ENCODE assay signal across 8 cellular contexts in the genomic region with DNA sequence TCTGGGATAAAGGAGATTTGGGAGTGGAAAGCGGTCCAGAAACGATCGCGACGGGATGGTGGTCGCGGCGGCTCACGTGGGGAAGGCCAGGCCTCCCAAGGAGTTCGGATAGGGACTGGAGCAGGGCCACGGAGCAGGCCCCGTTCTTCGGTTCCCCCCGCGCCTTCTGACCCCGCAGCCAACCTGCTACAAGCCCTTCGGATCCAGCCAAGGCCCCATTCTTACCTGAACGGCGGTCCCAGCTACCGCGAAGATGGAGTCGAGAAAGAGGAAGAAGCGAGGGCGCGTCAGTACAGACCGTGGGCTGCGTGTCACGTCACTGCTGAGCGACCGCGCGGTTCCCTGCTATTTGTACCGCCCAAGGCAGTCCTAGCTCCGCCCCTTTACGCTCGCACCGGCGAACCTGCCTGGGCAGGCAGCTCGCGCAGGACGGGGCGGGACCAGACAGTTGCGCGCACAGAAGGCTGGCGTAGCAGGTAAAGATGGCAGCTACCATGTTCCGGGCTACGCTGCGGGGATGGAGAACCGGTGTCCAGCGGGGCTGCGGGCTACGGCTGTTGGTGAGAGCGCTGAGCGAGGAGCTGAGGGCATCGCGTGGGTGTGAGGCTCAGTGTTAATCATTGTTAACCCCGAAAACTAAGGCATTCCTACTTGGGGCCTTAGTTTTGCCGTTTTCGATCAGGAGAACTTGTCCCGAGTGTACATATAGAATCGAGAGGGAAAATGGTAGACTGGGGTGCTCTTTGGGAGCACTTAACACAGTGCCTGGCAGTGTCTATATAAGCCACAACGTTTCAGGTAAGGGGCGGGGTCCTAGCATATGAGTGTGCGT. TPM values are rescaled to one million over a fixed set of nuclear protein-coding genes. Genes with fewer than 3 reads are reported as not detected.
A peak's percentile ranks its signal among the peaks of the same experiment; 100 is the strongest.
DNase-seq lines count a peak whose midpoint lies in the region; ATAC-seq, FAIRE-seq and TF ChIP-seq lines count a peak whose summit lies in the region.

A gene (minus strand): TSS at position 270 of the 832 bp plus-strand sequence. CDS start 321 bp downstream, outside the sequence.
A gene (plus strand): TSS at position 457 of the 832 bp plus-strand sequence. CDS start 26 bp downstream, at position 483.

- peak within 1 kb of the TSS; percentile 84 to 96 (median 90) for H3K9ac ChIP-seq in H1 (replicated peaks in 1 of 4; ENCODE audit: extremely low read depth in 1 of 4, low read depth in 3 of 4, low read length in 3 of 4)
- peak within 1 kb of the TSS; percentile 95 for H3K9ac ChIP-seq in mesendoderm (ENCODE audit: low read length)

- peak; percentile 97 for TF ChIP-seq POLR2A in H1 (IDR thresholded peaks at IDR 0.05; ENCODE audit: control extremely low read depth in 1 of 2, low read depth in 2 of 2, low read length in 2 of 2)

- CTCF ChIA-PET in H1 (lab: Charles Lee; ENCODE audit: partially characterized antibody) = interaction anchor here (0.6 to 3.0 kb wide), 12 partner anchors 8 to 339 kb away, joined by 3 to 14 read pairs (median 4); a partner anchor contains a TSS

- H3K18ac ChIP-seq in H1 (ENCODE audit: extremely low read depth, low read length) (peak within 1 kb of the TSS; percentile 93), mesendoderm (ENCODE audit: low read length) (peak within 1 kb of the TSS; percentile 29)

- peaks cover 3% of the 10 kb centered on the region; the same call in 1 of the 2 replicates for H3K23me2 ChIP-seq in H1 (ENCODE audit: low read depth, low read length)

- TF ChIP-seq EP300 in H1 (IDR thresholded peaks at IDR 0.05; ENCODE audit: borderline replicate concordance in 1 of 2, low read depth in 2 of 2, low read length in 2 of 2) = no peak

- no peaks in the 10 kb centered on the region for H3K27me3 ChIP-seq in H1 (replicated peaks in 1 of 4; ENCODE audit: control insufficient read depth in 3 of 4, extremely low read depth in 1 of 4, insufficient read depth in 3 of 4, low read length in 3 of 4)
- no peaks in the 10 kb centered on the region for H3K27me3 ChIP-seq in mesendoderm (ENCODE audit: insufficient read depth, low read length, poor library complexity)

- H2BK5ac ChIP-seq in H1 (ENCODE audit: low read depth, low read length) = peak within 1 kb of the TSS; percentile 91
- peak within 1 kb of the TSS; percentile 21 for H2BK5ac ChIP-seq in mesendoderm (ENCODE audit: low read length)

- H3K4me1 ChIP-seq in H1 (replicated peaks in 1 of 4; ENCODE audit: control insufficient read depth in 3 of 4, insufficient read depth in 4 of 4, low read length in 3 of 4) (peaks cover 0 to 6% (median 1%) of the 10 kb centered on the region in 4 experiments; a peak in 5 of 7 replicates), mesendoderm (ENCODE audit: control insufficient read depth, low read depth, low read length) (peaks cover 4% of the 10 kb centered on the region)

- H4K20me1 ChIP-seq in H1 (replicated peaks in 1 of 2; ENCODE audit: control insufficient read depth in 1 of 2, insufficient read depth in 2 of 2, low read length in 2 of 2) = peaks cover 4 to 6% of the 10 kb centered on the region in 2 experiments

- POLR2A ChIA-PET in H1 (lab: Charles Lee; ENCODE audit: partially characterized antibody) = interaction anchor here (0.6 to 17.4 kb wide), 43 partner anchors 9 to 523 kb away, joined by 3 to 305 read pairs (median 4); a partner anchor contains a TSS

- peak within 1 kb of the TSS; percentile 29; the same call in 1 of the 2 replicates for H2AFZ ChIP-seq in H1 (ENCODE audit: low read length)

- H3K27ac ChIP-seq in H1 (ENCODE audit: low read depth, low read length) = peak within 1 kb of the TSS; percentile 87
- H3K27ac ChIP-seq in mesendoderm (ENCODE audit: low read depth, low read length) = peak within 1 kb of the TSS; percentile 31

- FAIRE-seq in HTR-8/SVneo (lab: Jason Lieb, UNC) = peak; percentile 97
- no peak for FAIRE-seq in H1 (lab: Jason Lieb, UNC)

- H3K23ac ChIP-seq in H1 (ENCODE audit: insufficient read length) (no peak within 1 kb of the TSS), mesendoderm (ENCODE audit: low read length) (no peak within 1 kb of the TSS)

- H4K8ac ChIP-seq in H1 (ENCODE audit: extremely low read depth, insufficient read depth, low read length) (peak within 1 kb of the TSS; percentile 99), mesendoderm (ENCODE audit: low read depth, low read length) (no peak within 1 kb of the TSS)

- no peak within 1 kb of the TSS for H3K14ac ChIP-seq in H1 (ENCODE audit: insufficient read length)

- no peak within 1 kb of the TSS; the same call in 1 of the 2 replicates for H2BK20ac ChIP-seq in H1 (ENCODE audit: low read length)

- H3K4me2 ChIP-seq in H1 (ENCODE audit: insufficient read depth in 1 of 2, low read depth in 2 of 2, low read length in 2 of 2) (peak within 1 kb of the TSS; percentile 76 to 89), mesendoderm (ENCODE audit: low read length) (peak within 1 kb of the TSS; percentile 89)

- peak; percentile 98 for DNase-seq in COLO668 (lab: John Stamatoyannopoulos, UW; ENCODE audit: unreplicated experiment)
- peak; percentile 96 for DNase-seq in HTR-8/SVneo (ENCODE audit: insufficient read length, low spot score)
- DNase-seq in NOMO-1 treated with dmso at 0.1 percent for 144 hours (lab: John Stamatoyannopoulos, UW; ENCODE audit: unreplicated experiment) = peak; percentile 99
- peak; percentile 92 to 96 (median 94) for DNase-seq in activated CD8-positive, alpha-beta memory T cell treated with anti-CD3 and anti-CD28 coated beads for 48 hours (ENCODE audit: low read depth in 2 of 3, low spot score in 2 of 3)
- peak; percentile 94 to 98 for DNase-seq in H1 (ENCODE audit: low read depth in 1 of 2, low spot score in 2 of 2)
- peak; percentile 98 for DNase-seq in mesendoderm
- peak; percentile 98 for DNase-seq in stimulated activated CD8-positive, alpha-beta memory T cell treated with anti-CD3 and anti-CD28 coated beads, Interleukin-15, amount 100 ng/mL, for 1 hour (ENCODE audit: low read depth)

- H2BK12ac ChIP-seq in H1 (ENCODE audit: low read depth, low read length) = 0 out of 2 replicates have a peak within 1 kb of the TSS, but pooled peaks have one; percentile 77

- H3K79me2 ChIP-seq in H1 (ENCODE audit: control insufficient read depth in 1 of 2, insufficient read depth in 2 of 2, low read length in 2 of 2) (peaks cover 6 to 38% of the 10 kb centered on the region in 2 experiments), mesendoderm (ENCODE audit: control insufficient read depth, insufficient read depth, low read length) (peaks cover 28% of the 10 kb centered on the region)

- H4K91ac ChIP-seq in H1 (replicated peaks; ENCODE audit: insufficient read length, low read length) = peak within 1 kb of the TSS; percentile 93

- ATAC-seq in GM21360 (IDR thresholded peaks at IDR 0.05; ENCODE audit: unreplicated experiment) = peak; percentile 46

- H2AK5ac ChIP-seq in H1 (ENCODE audit: low read depth, low read length) = 0 out of 2 replicates have a peak within 1 kb of the TSS, but pooled peaks have one; percentile 75
- H2AK5ac ChIP-seq in mesendoderm (ENCODE audit: low read length) = peak within 1 kb of the TSS; percentile 79

- H3K36me3 ChIP-seq in H1 (ENCODE audit: control insufficient read depth in 2 of 4, insufficient read depth in 4 of 4, low read length in 3 of 4) (peaks cover 16 to 54% (median 41%) of the 10 kb centered on the region in 4 experiments), mesendoderm (ENCODE audit: control insufficient read depth, insufficient read depth, low read length) (peaks cover 21% of the 10 kb centered on the region)

- H2BK120ac ChIP-seq in H1 (replicated peaks; ENCODE audit: low read depth, low read length) = peak within 1 kb of the TSS; percentile 69
- no peak within 1 kb of the TSS for H2BK120ac ChIP-seq in mesendoderm (ENCODE audit: low read depth, low read length)

- WGBS in H1 (ENCODE audit: extremely low coverage in 1 of 2, insufficient coverage in 1 of 2, insufficient read length in 1 of 2, insufficient replicate concordance in 2 of 2, low coverage in 1 of 2, low lambda C conversion rate in 2 of 2, missing lambda C conversion rate in 1 of 2), 2 experiments = 1% methylated on average over 64 of the region's 64 CpGs; no CpG with 5 or more reads in 1 of the 2 experiments
- no CpG with 5 or more reads among the region's 64 CpGs for WGBS in mesendoderm (ENCODE audit: extremely low coverage, insufficient coverage, low lambda C conversion rate)

- H3K4me3 ChIP-seq in H1 (ENCODE audit: extremely low read depth in 1 of 4, insufficient read depth in 2 of 4, low read depth in 3 of 4, low read length in 4 of 4) (peak within 1 kb of the TSS; percentile 80 to 98 (median 93)), mesendoderm (ENCODE audit: low read length) (peak within 1 kb of the TSS; percentile 98)

- no peak for TF ChIP-seq CTCF in H1 (IDR thresholded peaks at IDR 0.05; ENCODE audit: control extremely low read depth in 1 of 3, insufficient read depth in 1 of 3, low read depth in 1 of 3, low read length in 3 of 3)

- H3K9me3 ChIP-seq in H1 (ENCODE audit: insufficient read depth in 2 of 2, low read depth in 1 of 2, low read length in 1 of 2) = no peaks in the 10 kb centered on the region

- H3K4ac ChIP-seq in H1 (replicated peaks; ENCODE audit: insufficient read length, low read depth, low read length) = peak within 1 kb of the TSS; percentile 27
- peak within 1 kb of the TSS; percentile 8 for H3K4ac ChIP-seq in mesendoderm (ENCODE audit: low read depth, low read length)

- peak within 1 kb of the TSS; percentile 93 for H3K56ac ChIP-seq in H1 (replicated peaks; ENCODE audit: insufficient read length, low read depth, low read length)
- peak within 1 kb of the TSS; percentile 97 for H3K56ac ChIP-seq in mesendoderm (ENCODE audit: low read length)

- peaks cover 9% of the 10 kb centered on the region for H3K79me1 ChIP-seq in H1 (ENCODE audit: low read depth, low read length)
- H3K79me1 ChIP-seq in mesendoderm (ENCODE audit: low read length) = peaks cover 23% of the 10 kb centered on the region

- TF ChIP-seq RAD21 in H1 (IDR thresholded peaks at IDR 0.05 in 1 of 2, conservative IDR thresholded peaks at IDR 0.05 in 1 of 2; ENCODE audit: low read depth in 2 of 2, low read length in 2 of 2) = no peak

- H4K5ac ChIP-seq in H1 (ENCODE audit: insufficient read length, low read depth, low read length) (peak within 1 kb of the TSS; percentile 93), mesendoderm (ENCODE audit: low read length) (peak within 1 kb of the TSS; percentile 95)

- H2BK15ac ChIP-seq in H1 (ENCODE audit: low read length) (no peak within 1 kb of the TSS; the same call in 1 of the 2 replicates), mesendoderm (replicated peaks; ENCODE audit: low read depth) (no peak within 1 kb of the TSS)

RNA-seq across cellular contexts. Expression of the first gene that starts in this region (rescaled TPM):
- 860 and 896 TPM in 2 replicates for total RNA-seq in H1 (2021; fragmentation: NEBNext Ultra II Directional; extraction: Animal tissue kit (Norgen Biotek cat#: 25700))
- 826 and 846 TPM in 2 replicates for polyA plus RNA-seq in H1 (2011; rRNA removed)
- 897 TPM for polyA plus RNA-seq in H1 (2011; cell fraction: cytosol; rRNA removed)
- polyA plus RNA-seq in H1 (2011; cell fraction: nucleus; rRNA removed) = 555 TPM
- polyA plus RNA-seq in H1 (2012, experiment 1 of 2) = 843 to 1,282 TPM (median 1,178 TPM) in 4 replicates
- polyA plus RNA-seq in H1 (2012, experiment 2 of 2) = 2,110 TPM
- polyA plus RNA-seq in H1 (2013, experiment 1 of 2) = 1,557 TPM
- polyA plus RNA-seq in H1 (2013, experiment 2 of 2) = 1,524 TPM
- polyA minus RNA-seq in H1 (2011; rRNA and poly(A)+ RNA removed) = 121 and 136 TPM in 2 replicates
- polyA minus RNA-seq in H1 (2011; cell fraction: cytosol; rRNA and poly(A)+ RNA removed) = 312 TPM
- polyA minus RNA-seq in H1 (2011; cell fraction: nucleus; rRNA and poly(A)+ RNA removed) = 266 TPM
- polyA plus RNA-seq in mesendoderm (2013, experiment 1 of 2) = 1,392 TPM
- 1,437 TPM for polyA plus RNA-seq in mesendoderm (2013, experiment 2 of 2)

RNA-seq across cellular contexts. Expression of the second gene that starts in this region (rescaled TPM):
- total RNA-seq in H1 (2021; fragmentation: NEBNext Ultra II Directional; extraction: Animal tissue kit (Norgen Biotek cat#: 25700)) = 54.0 and 55.3 TPM in 2 replicates
- 77.8 and 84.8 TPM in 2 replicates for polyA plus RNA-seq in H1 (2011; rRNA removed)
- 87.2 TPM for polyA plus RNA-seq in H1 (2011; cell fraction: cytosol; rRNA removed)
- polyA plus RNA-seq in H1 (2011; cell fraction: nucleus; rRNA removed) = 46.9 TPM
- 45.0 to 56.6 TPM (median 54.3 TPM) in 4 replicates for polyA plus RNA-seq in H1 (2012, experiment 1 of 2)
- polyA plus RNA-seq in H1 (2012, experiment 2 of 2) = 69.2 TPM
- polyA plus RNA-seq in H1 (2013, experiment 1 of 2) = 32.4 TPM
- polyA plus RNA-seq in H1 (2013, experiment 2 of 2) = 33.1 TPM
- polyA minus RNA-seq in H1 (2011; rRNA and poly(A)+ RNA removed) = 43.9 and 53.8 TPM in 2 replicates
- polyA minus RNA-seq in H1 (2011; cell fraction: cytosol; rRNA and poly(A)+ RNA removed) = 20.7 TPM
- polyA minus RNA-seq in H1 (2011; cell fraction: nucleus; rRNA and poly(A)+ RNA removed) = 27.8 TPM
- 45.4 TPM for polyA plus RNA-seq in mesendoderm (2013, experiment 1 of 2)
- 44.1 TPM for polyA plus RNA-seq in mesendoderm (2013, experiment 2 of 2)

Comparison
In these comparisons a context has a peak if more than half of its experiments do, and no peak if none do; other contexts are left out.
1. Peak in every context shown above with its lines: DNase-seq, ATAC-seq, H3K4me3 ChIP-seq and H3K27ac ChIP-seq.